ENCODE assay signal across 9 cellular contexts in the genomic region with DNA sequence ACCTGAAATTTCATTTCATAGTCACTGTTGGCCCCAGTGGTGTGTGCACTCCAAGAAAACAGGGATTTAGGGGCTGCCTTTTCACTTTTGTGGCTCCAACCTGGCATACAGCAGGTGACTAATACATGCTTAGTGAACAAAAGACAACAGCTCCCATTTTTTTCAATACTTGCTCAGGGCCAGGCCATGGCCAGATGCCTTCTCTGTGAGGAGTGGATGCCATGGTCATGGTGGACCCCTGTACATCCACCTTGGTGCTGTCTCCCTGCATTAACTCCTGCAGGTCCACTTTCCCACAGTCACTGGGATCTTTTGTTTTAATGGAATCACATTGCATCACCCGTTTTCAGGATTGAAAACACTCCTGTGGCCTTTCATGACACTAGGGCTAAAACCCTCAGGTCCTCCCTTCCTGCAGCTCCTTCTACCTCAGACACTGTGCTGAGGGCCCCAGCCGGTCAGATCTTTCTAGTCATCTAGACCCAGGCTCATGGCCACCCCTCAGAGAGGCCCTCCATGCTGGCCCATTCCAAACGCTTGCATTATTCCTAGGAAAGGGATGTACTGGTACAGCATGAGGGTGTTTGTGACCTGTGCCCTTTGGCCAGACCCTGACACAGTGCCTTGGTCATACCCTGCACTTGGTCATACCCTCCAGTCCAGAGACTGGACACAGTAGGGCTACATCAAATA. TPM values are rescaled to one million over a fixed set of nuclear protein-coding genes. Genes with fewer than 3 reads are reported as not detected.
DNase-seq lines count a peak whose midpoint lies in the region; ATAC-seq, FAIRE-seq and TF ChIP-seq lines count a peak whose summit lies in the region.
"Had no signal": no experiment of that assay in that cellular context is flagged by ENCODE, and none has a peak within 500 bp of the region (broad histone marks: within the 10 kb centered on the region; RNA-seq: fewer than 3 reads in every experiment).

No MANE protein-coding gene starts in this region.

- TF ChIP-seq RAD21 in H1 (IDR thresholded peaks at IDR 0.05 in 1 of 2, conservative IDR thresholded peaks at IDR 0.05 in 1 of 2; ENCODE audit: low read depth in 2 of 2, low read length in 2 of 2) = no peak

- no peak overlapping the region for H2BK20ac ChIP-seq in H1 (ENCODE audit: low read length)

- no peaks in the 10 kb centered on the region for H3F3A ChIP-seq in neural progenitor cell (ENCODE audit: low read depth)

- no peaks in the 10 kb centered on the region for H3K27me3 Mint-ChIP-seq in CD4-positive, alpha-beta T cell
- H3K27me3 Mint-ChIP-seq in neural progenitor cell (ENCODE audit: insufficient read depth, low read depth) = peaks cover 2% of the 10 kb centered on the region

- H3K9me3 ChIP-seq in CD4-positive, alpha-beta T cell (ENCODE audit: control insufficient read depth, low read length) = no peaks in the 10 kb centered on the region
- no peaks in the 10 kb centered on the region for H3K9me3 ChIP-seq in NT2/D1 (ENCODE audit: insufficient read depth, low read length)
- no peaks in the 10 kb centered on the region for H3K9me3 ChIP-seq in H1 (ENCODE audit: insufficient read depth in 2 of 2, low read depth in 1 of 2, low read length in 1 of 2)
- no peaks in the 10 kb centered on the region for H3K9me3 ChIP-seq in neural progenitor cell (ENCODE audit: low read depth)

- H3K4me2 ChIP-seq in H1 (ENCODE audit: insufficient read depth in 1 of 2, low read depth in 2 of 2, low read length in 2 of 2) (peak overlapping the region; percentile 84 to 90), neural progenitor cell (peak overlapping the region; percentile 96)

- CTCF ChIA-PET in CD4-positive, alpha-beta T cell (lab: Charles Lee) = interaction anchor here (0.6 kb wide), 1 partner anchor 39 kb away, joined by 3 read pairs; no protein-coding TSS in a partner anchor
- CTCF ChIA-PET in H1 (lab: Charles Lee; ENCODE audit: partially characterized antibody) = interaction anchor here (0.7 to 1.3 kb wide), 3 partner anchors 28 to 49 kb away, joined by 3 to 5 read pairs (median 3); no protein-coding TSS in a partner anchor

- H3K36me3 ChIP-seq in NT2/D1 (ENCODE audit: insufficient read depth, insufficient read length, low read length) (peaks cover 63% of the 10 kb centered on the region), H1 (ENCODE audit: control insufficient read depth in 2 of 4, insufficient read depth in 4 of 4, low read length in 3 of 4) (peaks cover 0 to 18% (median 9%) of the 10 kb centered on the region in 4 experiments; a peak in 5 of 8 replicates), neural progenitor cell (no peaks in the 10 kb centered on the region)

- in situ Hi-C loops in KBM-7 (cut with MboI; ENCODE audit: low pct_unique_long_range_greater_than_20kb, low sequenced_read_pairs) = no loop called here

- H3K4me1 Mint-ChIP-seq in CD4-positive, alpha-beta T cell (ENCODE audit: low read depth) = peaks cover 34% of the 10 kb centered on the region
- peaks cover 27% of the 10 kb centered on the region for H3K4me1 Mint-ChIP-seq in neural progenitor cell

- peak overlapping the region; percentile 93 for H3K27ac Mint-ChIP-seq in CD4-positive, alpha-beta T cell
- no peak overlapping the region for H3K27ac Mint-ChIP-seq in neural progenitor cell

- no peak for TF ChIP-seq POLR2A in H1 (IDR thresholded peaks at IDR 0.05; ENCODE audit: control extremely low read depth in 1 of 2, low read depth in 2 of 2, low read length in 2 of 2)

- H4K5ac ChIP-seq in H1 (ENCODE audit: insufficient read length, low read depth, low read length) = no peak overlapping the region

- intact Hi-C loops in CD4-positive, alpha-beta T cell (cut with DNase I, micrococcal nuclease) = no loop called here

- H3K14ac ChIP-seq in H1 (ENCODE audit: insufficient read length) = no peak overlapping the region

- H3K4me3 ChIP-seq in NT2/D1 (ENCODE audit: insufficient read length, low read depth) (peak overlapping the region; percentile 91), H1 (ENCODE audit: extremely low read depth in 1 of 4, insufficient read depth in 2 of 4, low read depth in 3 of 4, low read length in 4 of 4) (peak overlapping the region; percentile 88 to 97 (median 94)), neural progenitor cell (peak overlapping the region; percentile 82)

- peak overlapping the region; percentile 36 for H3K56ac ChIP-seq in H1 (replicated peaks; ENCODE audit: insufficient read length, low read depth, low read length)

- H3K23me2 ChIP-seq in H1 (ENCODE audit: low read depth, low read length) = peaks cover 10% of the 10 kb centered on the region; the same call in 1 of the 2 replicates

- H3K18ac ChIP-seq in H1 (ENCODE audit: extremely low read depth, low read length) = peak overlapping the region; percentile 55; the same call in 1 of the 2 replicates

- H4K8ac ChIP-seq in H1 (ENCODE audit: extremely low read depth, insufficient read depth, low read length) = no peak overlapping the region

- H2AK5ac ChIP-seq in H1 (ENCODE audit: low read depth, low read length) = 0 out of 2 replicates have a peak overlapping the region, but pooled peaks have one; percentile 68

- no peak for FAIRE-seq in H1 (lab: Jason Lieb, UNC)

- POLR2A ChIA-PET in CD4-positive, alpha-beta T cell (lab: Charles Lee) = interaction anchor here (0.6 kb wide), 1 partner anchor 198 kb away, joined by 3 read pairs; the partner anchor contains the start of gene IGFLR1
- POLR2A ChIA-PET in H1 (lab: Charles Lee; ENCODE audit: partially characterized antibody) = interaction anchor here (0.7 to 4.6 kb wide), 8 partner anchors 9 to 159 kb away, joined by 3 to 23 read pairs (median 3); no protein-coding TSS in a partner anchor

- no peaks in the 10 kb centered on the region for H3K27me3 ChIP-seq in CD4-positive, alpha-beta T cell (ENCODE audit: control insufficient read depth, insufficient read depth, low read length)
- no peaks in the 10 kb centered on the region for H3K27me3 ChIP-seq in NT2/D1 (ENCODE audit: insufficient read depth, insufficient read length)
- no peaks in the 10 kb centered on the region for H3K27me3 ChIP-seq in H1 (replicated peaks in 1 of 4; ENCODE audit: control insufficient read depth in 3 of 4, extremely low read depth in 1 of 4, insufficient read depth in 3 of 4, low read length in 3 of 4)
- H3K27me3 ChIP-seq in neural progenitor cell = no peaks in the 10 kb centered on the region

- no peak overlapping the region for H2BK12ac ChIP-seq in H1 (ENCODE audit: low read depth, low read length)

- H4K20me1 ChIP-seq in H1 (replicated peaks in 1 of 2; ENCODE audit: control insufficient read depth in 1 of 2, insufficient read depth in 2 of 2, low read length in 2 of 2) = peaks cover 5 to 15% of the 10 kb centered on the region in 2 experiments
- peaks cover 12% of the 10 kb centered on the region for H4K20me1 ChIP-seq in neural progenitor cell (ENCODE audit: low read depth)

- TF ChIP-seq EP300 in H1 (IDR thresholded peaks at IDR 0.05; ENCODE audit: borderline replicate concordance in 1 of 2, low read depth in 2 of 2, low read length in 2 of 2) = no peak

- H3K36me3 Mint-ChIP-seq in CD4-positive, alpha-beta T cell (ENCODE audit: low read depth) = peaks cover 12% of the 10 kb centered on the region
- H3K36me3 Mint-ChIP-seq in neural progenitor cell = peaks cover 5% of the 10 kb centered on the region

- no peak overlapping the region for H3K4ac ChIP-seq in H1 (replicated peaks; ENCODE audit: insufficient read length, low read depth, low read length)

- H3K4me3 Mint-ChIP-seq in CD4-positive, alpha-beta T cell = peak overlapping the region; percentile 94
- peak overlapping the region; percentile 91 for H3K4me3 Mint-ChIP-seq in neural progenitor cell

- ATAC-seq in CD4-positive, alpha-beta T cell (ENCODE audit: poor library complexity) = no peak
- no peak for ATAC-seq in HG02763 (IDR thresholded peaks at IDR 0.05; ENCODE audit: unreplicated experiment)

- peak overlapping the region; percentile 10 for H3K27ac ChIP-seq in CD4-positive, alpha-beta T cell (ENCODE audit: low read depth, low read length)
- H3K27ac ChIP-seq in H1 (ENCODE audit: low read depth, low read length) = 0 out of 2 replicates have a peak overlapping the region, but pooled peaks have one; percentile 78
- H3K27ac ChIP-seq in neural progenitor cell = no peak overlapping the region

- WGBS in H1 (ENCODE audit: extremely low coverage in 1 of 2, insufficient coverage in 1 of 2, insufficient read length in 1 of 2, insufficient replicate concordance in 2 of 2, low coverage in 1 of 2, low lambda C conversion rate in 2 of 2, missing lambda C conversion rate in 1 of 2), 2 experiments = 83% methylated on average over 3 of the region's 3 CpGs; no CpG with 5 or more reads in 1 of the 2 experiments

- H3K79me2 ChIP-seq in H1 (ENCODE audit: control insufficient read depth in 1 of 2, insufficient read depth in 2 of 2, low read length in 2 of 2) (peaks cover 0 to 31% of the 10 kb centered on the region in 2 experiments; a peak in 2 of 4 replicates), neural progenitor cell (ENCODE audit: low read depth) (peaks cover 35% of the 10 kb centered on the region)

- DNase-seq in CD4-positive, alpha-beta T cell = no peak
- DNase-seq in NT2/D1 (ENCODE audit: low read depth, low spot score) (no peak), H1 (ENCODE audit: low read depth in 1 of 2, low spot score in 2 of 2) (no peak), neural progenitor cell (ENCODE audit: low spot score) (no peak), NOMO-1 treated with DMSO at 0.1 percent for 48 hours (lab: John Stamatoyannopoulos, UW; ENCODE audit: unreplicated experiment) (no peak), KBM-7 (no peak), AG20443 (ENCODE audit: low spot score) (no peak)
- DNase-seq: activated effector memory CD4-positive, alpha-beta T cell treated with Interleukin-2 at 50 U/mL for 16 hours had no signal

- H3K79me1 ChIP-seq in H1 (ENCODE audit: low read depth, low read length) = peaks cover 18% of the 10 kb centered on the region; the same call in 1 of the 2 replicates

- no peak overlapping the region for H3K23ac ChIP-seq in H1 (ENCODE audit: insufficient read length)

- H3K9me3 Mint-ChIP-seq in CD4-positive, alpha-beta T cell = no peaks in the 10 kb centered on the region
- no peaks in the 10 kb centered on the region for H3K9me3 Mint-ChIP-seq in neural progenitor cell

- H2AFZ ChIP-seq in H1 (ENCODE audit: low read length) (no peak overlapping the region), neural progenitor cell (replicated peaks) (peak overlapping the region; percentile 95)

- peak overlapping the region; percentile 84; the same call in 1 of the 2 replicates for H2BK5ac ChIP-seq in H1 (ENCODE audit: low read depth, low read length)

- TF ChIP-seq CTCF in CD4-positive, alpha-beta T cell (IDR thresholded peaks at IDR 0.05) = no peak
- TF ChIP-seq CTCF in H1 (IDR thresholded peaks at IDR 0.05; ENCODE audit: control extremely low read depth in 1 of 3, insufficient read depth in 1 of 3, low read depth in 1 of 3, low read length in 3 of 3) = no peak
- no peak for TF ChIP-seq CTCF in neural progenitor cell (IDR thresholded peaks at IDR 0.05)

- H2BK15ac ChIP-seq in H1 (ENCODE audit: low read length) = no peak overlapping the region

- H3K4me1 ChIP-seq in NT2/D1 (ENCODE audit: insufficient read depth, insufficient read length) (peaks cover 8% of the 10 kb centered on the region), H1 (replicated peaks in 1 of 4; ENCODE audit: control insufficient read depth in 3 of 4, insufficient read depth in 4 of 4, low read length in 3 of 4) (peaks cover 0 to 13% (median 2%) of the 10 kb centered on the region in 4 experiments; a peak in 3 of 7 replicates), neural progenitor cell (peaks cover 11% of the 10 kb centered on the region)

- no peak overlapping the region for H2BK120ac ChIP-seq in H1 (replicated peaks; ENCODE audit: low read depth, low read length)

- H4K91ac ChIP-seq in H1 (replicated peaks; ENCODE audit: insufficient read length, low read length) = no peak overlapping the region

- H3K9ac ChIP-seq in NT2/D1 (ENCODE audit: insufficient read length, low read depth) = peak overlapping the region; percentile 99
- peak overlapping the region in 3 of 4 experiments; percentile 64 to 85 (median 80); a peak in 3 of 7 replicates for H3K9ac ChIP-seq in H1 (replicated peaks in 1 of 4; ENCODE audit: extremely low read depth in 1 of 4, low read depth in 3 of 4, low read length in 3 of 4)
- peak overlapping the region; percentile 87 for H3K9ac ChIP-seq in neural progenitor cell

RNA-seq across cellular contexts. Expression of gene TMEM147, which starts 1.2 kb away (rescaled TPM):
- total RNA-seq in CD4-positive, alpha-beta T cell = 10 to 100 TPM; 20.3 to 22.0 TPM
- 157 and 159 TPM in 2 replicates for total RNA-seq in H1 (2021; fragmentation: NEBNext Ultra II Directional; extraction: Animal tissue kit (Norgen Biotek cat#: 25700))
- 372 and 418 TPM in 2 replicates for polyA plus RNA-seq in H1 (2011; rRNA removed)
- polyA plus RNA-seq in H1 (2011; cell fraction: cytosol; rRNA removed) = 257 TPM
- 316 TPM for polyA plus RNA-seq in H1 (2011; cell fraction: nucleus; rRNA removed)
- polyA plus RNA-seq in H1 (2012, experiment 1 of 2) = 210 to 273 TPM (median 258 TPM) in 4 replicates
- polyA plus RNA-seq in H1 (2012, experiment 2 of 2) = 369 TPM
- 172 TPM for polyA plus RNA-seq in H1 (2013, experiment 1 of 2)
- 215 TPM for polyA plus RNA-seq in H1 (2013, experiment 2 of 2)
- polyA minus RNA-seq in H1 (2011; rRNA and poly(A)+ RNA removed) = 274 and 284 TPM in 2 replicates
- polyA minus RNA-seq in H1 (2011; cell fraction: cytosol; rRNA and poly(A)+ RNA removed) = 109 TPM
- polyA minus RNA-seq in H1 (2011; cell fraction: nucleus; rRNA and poly(A)+ RNA removed) = 72.1 TPM
- 57.8 and 81.7 TPM in 2 replicates for total RNA-seq in neural progenitor cell (ENCODE audit: low replicate concordance)

RNA-seq across cellular contexts. Expression of gene GAPDHS, which starts 11.0 kb away (rescaled TPM):
- total RNA-seq in CD4-positive, alpha-beta T cell = not detected
- not detected in 2 replicates for total RNA-seq in H1 (2021; fragmentation: NEBNext Ultra II Directional; extraction: Animal tissue kit (Norgen Biotek cat#: 25700))
- 0.26 and 0.47 TPM in 2 replicates for polyA plus RNA-seq in H1 (2011; rRNA removed)
- 0.44 TPM for polyA plus RNA-seq in H1 (2011; cell fraction: cytosol; rRNA removed)
- polyA plus RNA-seq in H1 (2011; cell fraction: nucleus; rRNA removed) = 0.44 TPM
- polyA plus RNA-seq in H1 (2012, experiment 1 of 2) = 0.12 to 0.39 TPM (median 0.20 TPM) in 3 of 4 replicates, not detected in the other
- polyA plus RNA-seq in H1 (2012, experiment 2 of 2) = 0.14 TPM
- polyA plus RNA-seq in H1 (2013, experiment 1 of 2) = 0.06 TPM
- polyA plus RNA-seq in H1 (2013, experiment 2 of 2) = not detected
- polyA minus RNA-seq in H1 (2011; rRNA and poly(A)+ RNA removed) = 0.15 TPM in 1 of 2 replicates, not detected in the other
- polyA minus RNA-seq in H1 (2011; cell fraction: cytosol; rRNA and poly(A)+ RNA removed) = not detected
- not detected for polyA minus RNA-seq in H1 (2011; cell fraction: nucleus; rRNA and poly(A)+ RNA removed)
- not detected in 2 replicates for total RNA-seq in neural progenitor cell (ENCODE audit: low replicate concordance)

RNA-seq across cellular contexts. Expression of gene SBSN, which starts 16.1 kb away (rescaled TPM):
- not detected for total RNA-seq in CD4-positive, alpha-beta T cell
- total RNA-seq in H1 (2021; fragmentation: NEBNext Ultra II Directional; extraction: Animal tissue kit (Norgen Biotek cat#: 25700)) = not detected in 2 replicates
- not detected in 2 replicates for polyA plus RNA-seq in H1 (2011; rRNA removed)
- polyA plus RNA-seq in H1 (2011; cell fraction: cytosol; rRNA removed) = not detected
- polyA plus RNA-seq in H1 (2011; cell fraction: nucleus; rRNA removed) = not detected
- polyA plus RNA-seq in H1 (2012, experiment 1 of 2) = 0.28 TPM in 1 of 4 replicates, not detected in the others
- 0.16 TPM for polyA plus RNA-seq in H1 (2012, experiment 2 of 2)
- polyA plus RNA-seq in H1 (2013, experiment 1 of 2) = not detected
- polyA plus RNA-seq in H1 (2013, experiment 2 of 2) = not detected
- polyA minus RNA-seq in H1 (2011; rRNA and poly(A)+ RNA removed) = not detected in 2 replicates
- polyA minus RNA-seq in H1 (2011; cell fraction: cytosol; rRNA and poly(A)+ RNA removed) = not detected
- not detected for polyA minus RNA-seq in H1 (2011; cell fraction: nucleus; rRNA and poly(A)+ RNA removed)
- total RNA-seq in neural progenitor cell (ENCODE audit: low replicate concordance) = not detected in 2 replicates

RNA-seq across cellular contexts. Expression of gene ATP4A, which starts 19.2 kb away (rescaled TPM):
- not detected for total RNA-seq in CD4-positive, alpha-beta T cell
- 0.31 and 0.50 TPM in 2 replicates for total RNA-seq in H1 (2021; fragmentation: NEBNext Ultra II Directional; extraction: Animal tissue kit (Norgen Biotek cat#: 25700))
- polyA plus RNA-seq in H1 (2011; rRNA removed) = 1.2 and 1.4 TPM in 2 replicates
- 0.90 TPM for polyA plus RNA-seq in H1 (2011; cell fraction: cytosol; rRNA removed)
- 1.8 TPM for polyA plus RNA-seq in H1 (2011; cell fraction: nucleus; rRNA removed)
- polyA plus RNA-seq in H1 (2012, experiment 1 of 2) = 0.52 to 0.69 TPM (median 0.65 TPM) in 4 replicates
- 0.45 TPM for polyA plus RNA-seq in H1 (2012, experiment 2 of 2)
- 0.43 TPM for polyA plus RNA-seq in H1 (2013, experiment 1 of 2)
- polyA plus RNA-seq in H1 (2013, experiment 2 of 2) = 0.52 TPM
- 0.06 and 0.71 TPM in 2 replicates for polyA minus RNA-seq in H1 (2011; rRNA and poly(A)+ RNA removed)
- polyA minus RNA-seq in H1 (2011; cell fraction: cytosol; rRNA and poly(A)+ RNA removed) = not detected
- 0.90 TPM for polyA minus RNA-seq in H1 (2011; cell fraction: nucleus; rRNA and poly(A)+ RNA removed)
- total RNA-seq in neural progenitor cell (ENCODE audit: low replicate concordance) = 0.12 TPM in 1 of 2 replicates, not detected in the other

RNA-seq across cellular contexts. Expression of gene DMKN, which starts 30.8 kb away (rescaled TPM):
- total RNA-seq in CD4-positive, alpha-beta T cell = not detected
- total RNA-seq in H1 (2021; fragmentation: NEBNext Ultra II Directional; extraction: Animal tissue kit (Norgen Biotek cat#: 25700)) = 286 and 290 TPM in 2 replicates
- 330 and 379 TPM in 2 replicates for polyA plus RNA-seq in H1 (2011; rRNA removed)
- 305 TPM for polyA plus RNA-seq in H1 (2011; cell fraction: cytosol; rRNA removed)
- 394 TPM for polyA plus RNA-seq in H1 (2011; cell fraction: nucleus; rRNA removed)
- polyA plus RNA-seq in H1 (2012, experiment 1 of 2) = 348 to 373 TPM (median 354 TPM) in 4 replicates
- 1,001 TPM for polyA plus RNA-seq in H1 (2012, experiment 2 of 2)
- polyA plus RNA-seq in H1 (2013, experiment 1 of 2) = 537 TPM
- polyA plus RNA-seq in H1 (2013, experiment 2 of 2) = 545 TPM
- polyA minus RNA-seq in H1 (2011; rRNA and poly(A)+ RNA removed) = 79.4 and 88.8 TPM in 2 replicates
- 91.4 TPM for polyA minus RNA-seq in H1 (2011; cell fraction: cytosol; rRNA and poly(A)+ RNA removed)
- polyA minus RNA-seq in H1 (2011; cell fraction: nucleus; rRNA and poly(A)+ RNA removed) = 108 TPM
- 175 and 208 TPM in 2 replicates for total RNA-seq in neural progenitor cell (ENCODE audit: low replicate concordance)
